ENCODE assay signal across 16 cellular contexts in the genomic region with DNA sequence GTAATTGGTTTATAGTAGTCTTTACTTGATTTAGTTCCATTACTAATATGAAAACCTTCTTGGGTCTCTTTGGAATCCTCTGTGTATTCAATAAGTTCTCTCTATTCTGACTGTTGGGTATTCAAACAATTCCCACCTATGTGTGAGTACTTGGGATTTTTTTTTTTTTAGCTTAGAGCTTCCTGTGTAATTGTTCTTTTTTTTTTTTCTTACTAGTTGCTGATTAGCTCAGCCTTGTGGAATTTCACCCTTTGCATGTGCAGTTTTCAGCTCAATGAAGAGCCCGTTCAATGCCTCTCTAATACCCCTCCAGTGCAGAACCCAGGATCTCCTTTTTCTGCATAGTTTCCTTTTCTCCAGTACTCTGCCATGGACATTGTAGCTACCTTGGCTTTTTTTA.
A peak's percentile ranks its signal among the peaks of the same experiment; 100 is the strongest.
DNase-seq lines count a peak whose midpoint lies in the region; ATAC-seq and TF ChIP-seq lines count a peak whose summit lies in the region.
"Had no signal": no experiment of that assay in that cellular context is flagged by ENCODE, and none has a peak within 500 bp of the region (broad histone marks: within the 10 kb centered on the region; RNA-seq: fewer than 3 reads in every experiment).

No MANE protein-coding gene starts in this region.

- H3K4me1 ChIP-seq in HUES48 (ENCODE audit: control insufficient read depth, insufficient read depth, low read length) (peaks cover 12% of the 10 kb centered on the region; the same call in 1 of the 2 replicates), iPS DF 6.9 (ENCODE audit: control insufficient read depth, insufficient read depth, low read length) (no peaks in the 10 kb centered on the region), HAP-1 (no peaks in the 10 kb centered on the region)
- H3K4me1 ChIP-seq: thyroid gland had no signal

- no CpG with 5 or more reads among the region's 1 CpG for WGBS in iPS DF 6.9 (ENCODE audit: insufficient coverage, insufficient read length)

- H3K9ac ChIP-seq in HUES48 (ENCODE audit: low read depth, low read length) = no peak overlapping the region

- peak; percentile 20 for DNase-seq in astrocyte of the spinal cord (ENCODE audit: low read depth, low spot score)
- DNase-seq in iPS DF 6.9 (ENCODE audit: low read depth, low spot score) = peak; percentile 31
- DNase-seq in pulmonary artery endothelial cell (ENCODE audit: low read depth, low spot score) = peak; percentile 4
- DNase-seq in ureter (ENCODE audit: low spot score) = no peak
- no peak for DNase-seq in HAP-1 (ENCODE audit: low spot score in 2 of 2)
- DNase-seq: activated CD4-positive, alpha-beta T cell treated with anti-CD3 and anti-CD28 coated beads, Interleukin-2, amount 50 U/mL, for 1 hour; activated T-cell treated with anti-CD3 and anti-CD28 coated beads, Interleukin-2, amount 50 U/mL, for 1 hour; naive thymus-derived CD8-positive, alpha-beta T cell; NCI-H1105 treated with DMSO at 0.1 percent for 48 hours; NCI-H2171 treated with DMSO at 0.1 percent for 48 hours; NCI-H748 treated with DMSO at 0.1 percent for 48 hours; thyroid gland had no signal

- H3K4me3 ChIP-seq in HUES48 (ENCODE audit: low read depth, low read length) = no peak overlapping the region
- H3K4me3 ChIP-seq in astrocyte of the spinal cord (ENCODE audit: low read depth, low read length) = no peak overlapping the region
- no peak overlapping the region for H3K4me3 ChIP-seq in iPS DF 6.9 (ENCODE audit: low read length)
- no peak overlapping the region for H3K4me3 ChIP-seq in HAP-1
- H3K4me3 ChIP-seq: thyroid gland had no signal

- in situ Hi-C loops in astrocyte of the spinal cord (cut with HindIII; ENCODE audit: low sequenced_read_pairs) (no loop called here), HAP-1 (cut with MboI; ENCODE audit: low sequenced_read_pairs) (no loop called here)

- peak overlapping the region; percentile 66 for H3K27ac ChIP-seq in HUES48 (ENCODE audit: low read depth, low read length)
- H3K27ac ChIP-seq in iPS DF 6.9 (ENCODE audit: low read length) = no peak overlapping the region
- H3K27ac ChIP-seq: thyroid gland had no signal

- H3K27me3 ChIP-seq in HUES48 (ENCODE audit: control insufficient read depth, insufficient read depth, low read length) (no peaks in the 10 kb centered on the region), iPS DF 6.9 (ENCODE audit: control insufficient read depth, insufficient read depth, low read length) (no peaks in the 10 kb centered on the region), HAP-1 (ENCODE audit: low read depth) (no peaks in the 10 kb centered on the region)
- H3K27me3 ChIP-seq: thyroid gland had no signal

- H3K9me3 ChIP-seq in HUES48 (ENCODE audit: control insufficient read depth, insufficient read depth, low read length) (peaks cover 8% of the 10 kb centered on the region), iPS DF 6.9 (ENCODE audit: control insufficient read depth, insufficient read depth, low read length) (no peaks in the 10 kb centered on the region), HAP-1 (no peaks in the 10 kb centered on the region; the same call in 1 of the 2 replicates)
- H3K9me3 ChIP-seq: thyroid gland had no signal

- ATAC-seq in HG02884 (IDR thresholded peaks at IDR 0.05; ENCODE audit: unreplicated experiment) = no peak
- ATAC-seq: activated naive CD4-positive, alpha-beta T cell treated with anti-CD3 and anti-CD28 coated beads, Interleukin-2, amount 50 U/mL, for 72 hours; naive thymus-derived CD8-positive, alpha-beta T cell; stimulated activated memory B cell treated with anti-CD40 and anti-IgM and Interleukin-4, amounts not matched to agents 10 μg/mL and 1 μg/mL and 100 μg/mL, for 72 hours had no signal

- H3K36me3 ChIP-seq in HUES48 (ENCODE audit: control insufficient read depth, insufficient read depth, low read length) = no peaks in the 10 kb centered on the region
- no peaks in the 10 kb centered on the region for H3K36me3 ChIP-seq in iPS DF 6.9 (ENCODE audit: control insufficient read depth, insufficient read depth, low read length)
- no peaks in the 10 kb centered on the region for H3K36me3 ChIP-seq in HAP-1 (replicated peaks)
- H3K36me3 ChIP-seq: thyroid gland had no signal

- TF ChIP-seq CTCF in astrocyte of the spinal cord (IDR thresholded peaks at IDR 0.05; ENCODE audit: low read depth, low read length) = no peak

Comparison
In these comparisons a context has a peak if more than half of its experiments do, and no peak if none do; other contexts are left out.
1. DNase-seq: peak in astrocyte of the spinal cord (single experiment), iPS DF 6.9 (single experiment) and pulmonary artery endothelial cell (single experiment); none in ureter (single experiment) and HAP-1 (0 of 2).